Comparison of ENCODE assay signal across 1 cellular context in the genomic region with DNA sequence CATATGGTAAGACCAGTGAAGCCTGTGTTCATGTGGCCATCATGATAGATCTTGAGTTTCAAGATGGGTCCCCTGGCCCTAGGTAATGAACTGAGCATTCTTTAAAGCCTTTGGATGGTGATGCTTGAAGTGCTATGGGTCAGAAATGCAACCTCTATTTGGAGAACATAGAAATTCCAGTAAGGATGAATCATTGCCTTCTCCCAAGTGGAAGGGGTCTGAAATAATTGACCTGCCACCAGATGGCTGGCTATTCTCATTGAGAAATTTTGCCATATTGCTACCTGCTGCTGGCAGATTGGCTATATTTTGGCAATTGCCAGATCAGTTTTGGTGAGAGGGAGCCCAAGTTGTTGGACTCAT.
TF ChIP-seq lines count a peak whose summit lies in the region.

No MANE protein-coding gene starts in this region.

TF ChIP-seq in GM23338, 12 proteins besides CTCF, POLR2A, EP300 and RAD21 (continued from another document):
- TF ChIP-seq, protein P1, sequence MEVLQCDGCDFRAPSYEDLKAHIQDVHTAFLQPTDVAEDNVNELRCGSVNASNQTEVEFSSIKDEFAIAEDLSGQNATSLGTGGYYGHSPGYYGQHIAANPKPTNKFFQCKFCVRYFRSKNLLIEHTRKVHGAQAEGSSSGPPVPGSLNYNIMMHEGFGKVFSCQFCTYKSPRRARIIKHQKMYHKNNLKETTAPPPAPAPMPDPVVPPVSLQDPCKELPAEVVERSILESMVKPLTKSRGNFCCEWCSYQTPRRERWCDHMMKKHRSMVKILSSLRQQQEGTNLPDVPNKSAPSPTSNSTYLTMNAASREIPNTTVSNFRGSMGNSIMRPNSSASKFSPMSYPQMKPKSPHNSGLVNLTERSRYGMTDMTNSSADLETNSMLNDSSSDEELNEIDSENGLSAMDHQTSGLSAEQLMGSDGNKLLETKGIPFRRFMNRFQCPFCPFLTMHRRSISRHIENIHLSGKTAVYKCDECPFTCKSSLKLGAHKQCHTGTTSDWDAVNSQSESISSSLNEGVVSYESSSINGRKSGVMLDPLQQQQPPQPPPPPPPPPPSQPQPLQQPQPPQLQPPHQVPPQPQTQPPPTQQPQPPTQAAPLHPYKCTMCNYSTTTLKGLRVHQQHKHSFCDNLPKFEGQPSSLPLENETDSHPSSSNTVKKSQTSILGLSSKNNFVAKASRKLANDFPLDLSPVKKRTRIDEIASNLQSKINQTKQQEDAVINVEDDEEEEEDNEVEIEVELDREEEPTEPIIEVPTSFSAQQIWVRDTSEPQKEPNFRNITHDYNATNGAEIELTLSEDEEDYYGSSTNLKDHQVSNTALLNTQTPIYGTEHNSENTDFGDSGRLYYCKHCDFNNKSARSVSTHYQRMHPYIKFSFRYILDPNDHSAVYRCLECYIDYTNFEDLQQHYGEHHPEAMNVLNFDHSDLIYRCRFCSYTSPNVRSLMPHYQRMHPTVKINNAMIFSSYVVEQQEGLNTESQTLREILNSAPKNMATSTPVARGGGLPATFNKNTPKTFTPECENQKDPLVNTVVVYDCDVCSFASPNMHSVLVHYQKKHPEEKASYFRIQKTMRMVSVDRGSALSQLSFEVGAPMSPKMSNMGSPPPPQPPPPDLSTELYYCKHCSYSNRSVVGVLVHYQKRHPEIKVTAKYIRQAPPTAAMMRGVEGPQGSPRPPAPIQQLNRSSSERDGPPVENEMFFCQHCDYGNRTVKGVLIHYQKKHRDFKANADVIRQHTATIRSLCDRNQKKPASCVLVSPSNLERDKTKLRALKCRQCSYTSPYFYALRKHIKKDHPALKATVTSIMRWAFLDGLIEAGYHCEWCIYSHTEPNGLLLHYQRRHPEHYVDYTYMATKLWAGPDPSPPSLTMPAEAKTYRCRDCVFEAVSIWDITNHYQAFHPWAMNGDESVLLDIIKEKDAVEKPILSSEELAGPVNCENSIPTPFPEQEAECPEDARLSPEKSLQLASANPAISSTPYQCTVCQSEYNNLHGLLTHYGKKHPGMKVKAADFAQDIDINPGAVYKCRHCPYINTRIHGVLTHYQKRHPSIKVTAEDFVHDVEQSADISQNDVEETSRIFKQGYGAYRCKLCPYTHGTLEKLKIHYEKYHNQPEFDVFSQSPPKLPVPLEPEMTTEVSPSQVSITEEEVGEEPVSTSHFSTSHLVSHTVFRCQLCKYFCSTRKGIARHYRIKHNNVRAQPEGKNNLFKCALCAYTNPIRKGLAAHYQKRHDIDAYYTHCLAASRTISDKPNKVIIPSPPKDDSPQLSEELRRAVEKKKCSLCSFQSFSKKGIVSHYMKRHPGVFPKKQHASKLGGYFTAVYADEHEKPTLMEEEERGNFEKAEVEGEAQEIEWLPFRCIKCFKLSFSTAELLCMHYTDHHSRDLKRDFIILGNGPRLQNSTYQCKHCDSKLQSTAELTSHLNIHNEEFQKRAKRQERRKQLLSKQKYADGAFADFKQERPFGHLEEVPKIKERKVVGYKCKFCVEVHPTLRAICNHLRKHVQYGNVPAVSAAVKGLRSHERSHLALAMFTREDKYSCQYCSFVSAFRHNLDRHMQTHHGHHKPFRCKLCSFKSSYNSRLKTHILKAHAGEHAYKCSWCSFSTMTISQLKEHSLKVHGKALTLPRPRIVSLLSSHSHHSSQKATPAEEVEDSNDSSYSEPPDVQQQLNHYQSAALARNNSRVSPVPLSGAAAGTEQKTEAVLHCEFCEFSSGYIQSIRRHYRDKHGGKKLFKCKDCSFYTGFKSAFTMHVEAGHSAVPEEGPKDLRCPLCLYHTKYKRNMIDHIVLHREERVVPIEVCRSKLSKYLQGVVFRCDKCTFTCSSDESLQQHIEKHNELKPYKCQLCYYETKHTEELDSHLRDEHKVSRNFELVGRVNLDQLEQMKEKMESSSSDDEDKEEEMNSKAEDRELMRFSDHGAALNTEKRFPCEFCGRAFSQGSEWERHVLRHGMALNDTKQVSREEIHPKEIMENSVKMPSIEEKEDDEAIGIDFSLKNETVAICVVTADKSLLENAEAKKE (CRISPR knock-in tag; IDR thresholded peaks at IDR 0.05) = no peak
